In the genomic region with DNA sequence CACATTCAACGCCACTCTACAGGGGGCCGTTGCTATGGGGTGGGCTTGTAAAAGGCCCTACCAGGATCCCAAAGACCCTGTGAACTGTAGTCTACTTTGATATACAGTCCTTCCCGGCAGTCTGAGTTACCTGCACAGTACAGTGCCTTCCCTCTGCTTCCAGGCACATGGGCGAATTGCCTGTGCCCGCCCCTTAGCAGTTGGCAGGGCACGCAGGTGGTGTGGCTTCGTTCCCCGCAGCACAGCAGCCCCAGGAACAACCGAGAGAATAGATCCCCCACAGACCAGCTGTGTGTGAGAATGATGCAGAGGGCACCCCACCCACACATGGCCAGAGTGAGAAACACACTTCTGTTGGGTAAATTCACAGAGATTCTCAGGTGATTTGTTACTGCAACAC, we compare ENCODE assay signal across 30 cellular contexts.
"Had no signal": no experiment of that assay in that cellular context is flagged by ENCODE, and none has a peak within 500 bp of the region (broad histone marks: within the 10 kb centered on the region; RNA-seq: fewer than 3 reads in every experiment).

No MANE protein-coding gene starts in this region.

- H3K36me3 ChIP-seq: brain microvascular endothelial cell, SJSA1 had no signal

- ATAC-seq: activated CD8-positive, alpha-beta T cell treated with anti-CD3 and anti-CD28 coated beads for 36 hours; activated T-helper 17 cell treated with anti-CD3 and anti-CD28 coated beads, Interleukin-2, amount 50 U/mL, for 72 hours; Panc1 had no signal

- DNase-seq: activated CD4-positive, alpha-beta T cell treated with anti-CD3 and anti-CD28 coated beads, Interleukin-2, amount 50 U/mL, for 4 hours; activated CD8-positive, alpha-beta T cell treated with anti-CD3 and anti-CD28 coated beads for 36 hours; activated effector memory CD4-positive, alpha-beta T cell treated with anti-CD3 and anti-CD28 coated beads, Interleukin-2, amount 50 U/mL, for 16 hours; activated naive CD4-positive, alpha-beta T cell; activated T-cell treated with anti-CD3 and anti-CD28 coated beads, Interleukin-2, amount 50 U/mL, for 1 hour; activated T-cell treated with anti-CD3 and anti-CD28 coated beads, Interleukin-2, amount 50 U/mL, for 72 hours; amniotic stem cell; aorta; brain microvascular endothelial cell; central memory CD4-positive, alpha-beta T cell; MM.1S; NCI-H1092; NCI-H1436 treated with DMSO at 0.1 percent for 48 hours; NCI-H1694 treated with DMSO at 0.1 percent for 48 hours; NCI-H2029; NCI-H345; NCI-H524 treated with DMSO at 0.1 percent for 48 hours; NCI-H748 treated with DMSO at 0.1 percent for 48 hours; RPMI8226; SHP77 treated with DMSO at 0.1 percent for 48 hours; SK-N-SH had no signal

- H3K4me3 Mint-ChIP-seq: activated CD4-positive, alpha-beta T cell treated with anti-CD3 and anti-CD28 coated beads, Interleukin-2, amount 10 ng/mL, durations not matched to agents 24 days and 14 days; activated CD8-positive, alpha-beta T cell treated with anti-CD3 and anti-CD28 coated beads for 36 hours; activated naive CD4-positive, alpha-beta T cell treated with anti-CD3 and anti-CD28 coated beads, Interleukin-2, amount 50 U/mL, for 24 hours; activated T-cell treated with anti-CD3 and anti-CD28 coated beads, Interleukin-2, amount 50 U/mL, for 72 hours; activated T-helper 17 cell treated with anti-CD3 and anti-CD28 coated beads, Interleukin-2, amount 50 U/mL, for 72 hours; T-helper 1 cell treated with Interleukin-12 subunit alpha and Interleukin-12 subunit beta and Interleukin-4 antibody, amounts not matched to agents 30 μg/mL and 1 μg/mL, for 36 hours; T-helper 2 cell treated with Interferon-gamma antibody and Interleukin-4, amounts not matched to agents 5 μg/mL and 100 μg/mL, for 36 hours had no signal

- FAIRE-seq: colon, TTC549 had no signal

- H3K27me3 Mint-ChIP-seq: activated CD8-positive, alpha-beta T cell treated with anti-CD3 and anti-CD28 coated beads for 36 hours; activated naive CD4-positive, alpha-beta T cell treated with anti-CD3 and anti-CD28 coated beads, Interleukin-2, amount 50 U/mL, for 24 hours; activated T-helper 17 cell treated with anti-CD3 and anti-CD28 coated beads, Interleukin-2, amount 50 U/mL, for 72 hours had no signal

- H3K27me3 ChIP-seq: brain microvascular endothelial cell, SJSA1 had no signal

- H3K27ac ChIP-seq: brain microvascular endothelial cell, SJSA1 had no signal

- H3K4me3 ChIP-seq: SJSA1 had no signal

- H3K4me1 ChIP-seq: SJSA1 had no signal

- H3K27ac Mint-ChIP-seq: activated CD4-positive, alpha-beta T cell treated with anti-CD3 and anti-CD28 coated beads, Interleukin-2, amount 10 ng/mL, durations not matched to agents 24 days and 14 days; activated CD8-positive, alpha-beta T cell treated with anti-CD3 and anti-CD28 coated beads for 36 hours; activated naive CD4-positive, alpha-beta T cell treated with anti-CD3 and anti-CD28 coated beads, Interleukin-2, amount 50 U/mL, for 24 hours; activated T-cell treated with anti-CD3 and anti-CD28 coated beads, Interleukin-2, amount 50 U/mL, for 72 hours; activated T-helper 17 cell treated with anti-CD3 and anti-CD28 coated beads, Interleukin-2, amount 50 U/mL, for 72 hours; T-helper 1 cell treated with Interleukin-12 subunit alpha and Interleukin-12 subunit beta and Interleukin-4 antibody, amounts not matched to agents 30 μg/mL and 1 μg/mL, for 36 hours; T-helper 2 cell treated with Interferon-gamma antibody and Interleukin-4, amounts not matched to agents 5 μg/mL and 100 μg/mL, for 36 hours had no signal

- H3K36me3 Mint-ChIP-seq: activated naive CD4-positive, alpha-beta T cell treated with anti-CD3 and anti-CD28 coated beads, Interleukin-2, amount 50 U/mL, for 24 hours had no signal

- H3K9me3 ChIP-seq: SJSA1, SK-N-SH had no signal

- H3K4me1 Mint-ChIP-seq: activated T-helper 17 cell treated with anti-CD3 and anti-CD28 coated beads, Interleukin-2, amount 50 U/mL, for 72 hours had no signal

- H3K9me3 Mint-ChIP-seq: activated CD4-positive, alpha-beta T cell treated with anti-CD3 and anti-CD28 coated beads, Interleukin-2, amount 10 ng/mL, durations not matched to agents 24 days and 14 days; activated CD8-positive, alpha-beta T cell treated with anti-CD3 and anti-CD28 coated beads for 36 hours; activated naive CD4-positive, alpha-beta T cell treated with anti-CD3 and anti-CD28 coated beads, Interleukin-2, amount 50 U/mL, for 24 hours; activated T-helper 17 cell treated with anti-CD3 and anti-CD28 coated beads, Interleukin-2, amount 50 U/mL, for 72 hours; T-helper 1 cell treated with Interleukin-12 subunit alpha and Interleukin-12 subunit beta and Interleukin-4 antibody, amounts not matched to agents 30 μg/mL and 1 μg/mL, for 36 hours; T-helper 2 cell treated with Interferon-gamma antibody and Interleukin-4, amounts not matched to agents 5 μg/mL and 100 μg/mL, for 36 hours had no signal
